10 cellular contexts compared by ENCODE assay signal in the genomic region with DNA sequence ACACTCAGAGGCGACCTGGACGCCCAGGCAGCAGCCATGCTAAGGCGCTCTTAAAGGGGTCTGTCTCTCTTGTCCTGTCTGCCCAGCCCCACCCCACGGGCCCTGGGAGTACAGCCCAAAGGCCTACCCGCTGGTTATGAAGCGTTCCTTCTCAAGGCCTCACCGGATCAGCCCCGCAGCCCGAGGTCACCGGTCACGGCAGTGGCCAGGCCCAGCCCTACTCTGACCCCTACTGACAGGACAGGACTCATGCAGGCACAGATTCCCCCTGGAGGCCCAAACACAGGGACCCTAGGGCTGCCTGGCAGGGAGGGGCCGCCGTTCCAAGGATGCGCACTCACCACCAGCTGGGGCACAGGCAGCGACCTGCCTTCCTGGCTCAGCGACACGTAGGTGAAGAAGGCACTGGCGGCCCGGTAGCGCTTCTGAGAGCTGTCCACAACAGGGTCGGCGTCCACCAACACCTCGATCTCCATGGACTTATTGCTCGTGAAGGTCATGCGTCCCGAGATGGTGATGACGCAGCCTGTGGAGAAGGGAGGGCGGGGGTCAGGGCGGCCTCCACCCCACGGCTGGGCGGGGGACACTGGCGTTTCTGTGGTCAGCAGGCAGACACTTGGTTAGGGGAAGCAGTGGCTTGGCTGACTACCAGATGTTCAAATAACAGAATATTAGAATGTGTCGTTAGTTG. TPM values are rescaled to one million over a fixed set of nuclear protein-coding genes. Genes with fewer than 3 reads are reported as not detected.
DNase-seq lines count a peak whose midpoint lies in the region; ATAC-seq and TF ChIP-seq lines count a peak whose summit lies in the region.
"Had no signal": no experiment of that assay in that cellular context is flagged by ENCODE, and none has a peak within 500 bp of the region (broad histone marks: within the 10 kb centered on the region; RNA-seq: fewer than 3 reads in every experiment).

No MANE protein-coding gene starts in this region.

- no peak for TF ChIP-seq POLR2A in tibial nerve (IDR thresholded peaks at IDR 0.05)

- H3K27me3 ChIP-seq in tibial nerve: no peaks in the 10 kb centered on the region

- TF ChIP-seq EP300 in tibial nerve (IDR thresholded peaks at IDR 0.05): no peak

- intact Hi-C loops in activated T-helper 1 cell treated with anti-CD3 and anti-CD28 coated beads, Interleukin-12 subunit alpha, Interleukin-12 subunit beta, Interleukin-2, Interleukin-4 antibody, amounts not matched to agents 30 ng/mL and 10 ng/mL and 1 ng/mL, durations not matched to agents 14 hours and 24 hours and 36 hours (cut with micrococcal nuclease): no loop called here

- H3K27ac ChIP-seq in tibial nerve: peak overlapping the region in 1 of 4 donors; percentile 73

- peak; percentile 15 to 69 (median 42) for TF ChIP-seq CTCF in tibial nerve (IDR thresholded peaks at IDR 0.05)

- H3K9me3 Mint-ChIP-seq in activated T-helper 1 cell treated with anti-CD3 and anti-CD28 coated beads, Interleukin-12 subunit alpha, Interleukin-12 subunit beta, Interleukin-2, Interleukin-4 antibody, amounts not matched to agents 30 ng/mL and 10 ng/mL and 1 ng/mL, durations not matched to agents 14 hours and 24 hours and 36 hours: no peaks in the 10 kb centered on the region

- H3K9me3 ChIP-seq in tibial nerve: no peaks in the 10 kb centered on the region

- peaks cover 0 to 12% (median 11%) of the 10 kb centered on the region in 4 donors for H3K4me1 ChIP-seq in tibial nerve

- WGBS in tibial nerve, 2 donors: 61 to 75% methylated on average over 27 to 33 of the region's 33 CpGs

- H3K4me3 Mint-ChIP-seq in activated T-helper 1 cell treated with anti-CD3 and anti-CD28 coated beads, Interleukin-12 subunit alpha, Interleukin-12 subunit beta, Interleukin-2, Interleukin-4 antibody, amounts not matched to agents 30 ng/mL and 10 ng/mL and 1 ng/mL, durations not matched to agents 14 hours and 24 hours and 36 hours: no peak overlapping the region
- H3K4me3 Mint-ChIP-seq: activated CD8-positive, alpha-beta T cell treated with anti-CD3 and anti-CD28 coated beads, Interleukin-2, amount 10 ng/mL, durations not matched to agents 7 days and 5 days had no signal

- no peaks in the 10 kb centered on the region for H3K4me1 Mint-ChIP-seq in activated T-helper 1 cell treated with anti-CD3 and anti-CD28 coated beads, Interleukin-12 subunit alpha, Interleukin-12 subunit beta, Interleukin-2, Interleukin-4 antibody, amounts not matched to agents 30 ng/mL and 10 ng/mL and 1 ng/mL, durations not matched to agents 14 hours and 24 hours and 36 hours (ENCODE audit: low read depth)

- no peak for ATAC-seq in GM18858 (IDR thresholded peaks at IDR 0.05; ENCODE audit: unreplicated experiment)
- ATAC-seq in GM21528 (IDR thresholded peaks at IDR 0.05; ENCODE audit: low FRiP score, unreplicated experiment): no peak
- ATAC-seq: activated CD8-positive, alpha-beta T cell treated with anti-CD3 and anti-CD28 coated beads, Interleukin-2, amount 10 ng/mL, durations not matched to agents 7 days and 5 days had no signal

- peaks cover 0 to 12% (median 0%) of the 10 kb centered on the region in 3 donors for H3K36me3 ChIP-seq in tibial nerve

- no peak overlapping the region for H3K4me3 ChIP-seq in tibial nerve
- H3K4me3 ChIP-seq: skin epidermis had no signal

- H3K36me3 Mint-ChIP-seq in activated T-helper 1 cell treated with anti-CD3 and anti-CD28 coated beads, Interleukin-12 subunit alpha, Interleukin-12 subunit beta, Interleukin-2, Interleukin-4 antibody, amounts not matched to agents 30 ng/mL and 10 ng/mL and 1 ng/mL, durations not matched to agents 14 hours and 24 hours and 36 hours (ENCODE audit: low read depth): no peaks in the 10 kb centered on the region

- no peaks in the 10 kb centered on the region for H3K27me3 Mint-ChIP-seq in activated T-helper 1 cell treated with anti-CD3 and anti-CD28 coated beads, Interleukin-12 subunit alpha, Interleukin-12 subunit beta, Interleukin-2, Interleukin-4 antibody, amounts not matched to agents 30 ng/mL and 10 ng/mL and 1 ng/mL, durations not matched to agents 14 hours and 24 hours and 36 hours (ENCODE audit: insufficient read depth)

- peak; percentile 46 for DNase-seq in NCI-H510A (lab: John Stamatoyannopoulos, UW)
- DNase-seq in NCI-H510A treated with DMSO at 0.1 percent for 48 hours (lab: John Stamatoyannopoulos, UW): no peak
- peak; percentile 20 for DNase-seq in amniotic epithelial cell (ENCODE audit: low read depth)
- peak; percentile 89 for DNase-seq in iPS-NIHi11 (ENCODE audit: low spot score)
- DNase-seq in tibial nerve (ENCODE audit: low spot score in 2 of 2): no peak
- DNase-seq in activated T-helper 1 cell treated with anti-CD3 and anti-CD28 coated beads, Interleukin-12 subunit alpha, Interleukin-12 subunit beta, Interleukin-2, Interleukin-4 antibody, amounts not matched to agents 30 ng/mL and 10 ng/mL and 1 ng/mL, durations not matched to agents 14 hours and 24 hours and 36 hours (ENCODE audit: low spot score): no peak
- DNase-seq: activated CD8-positive, alpha-beta T cell treated with anti-CD3 and anti-CD28 coated beads, Interleukin-2, amount 10 ng/mL, durations not matched to agents 7 days and 5 days had no signal

- no peak overlapping the region for H3K27ac Mint-ChIP-seq in activated T-helper 1 cell treated with anti-CD3 and anti-CD28 coated beads, Interleukin-12 subunit alpha, Interleukin-12 subunit beta, Interleukin-2, Interleukin-4 antibody, amounts not matched to agents 30 ng/mL and 10 ng/mL and 1 ng/mL, durations not matched to agents 14 hours and 24 hours and 36 hours
- H3K27ac Mint-ChIP-seq: activated CD8-positive, alpha-beta T cell treated with anti-CD3 and anti-CD28 coated beads, Interleukin-2, amount 10 ng/mL, durations not matched to agents 7 days and 5 days had no signal

RNA-seq across cellular contexts. Expression of a gene that starts 20.0 kb away (rescaled TPM):
- total RNA-seq in tibial nerve: 10 to 100 TPM; 10.3 to 12.7 (median 11.3) TPM
- 1.4 and 1.6 TPM in 2 replicates for total RNA-seq in activated T-helper 1 cell treated with anti-CD3 and anti-CD28 coated beads, Interleukin-12 subunit alpha, Interleukin-12 subunit beta, Interleukin-2, Interleukin-4 antibody, amounts not matched to agents 30 ng/mL and 10 ng/mL and 1 ng/mL, durations not matched to agents 14 hours and 24 hours and 36 hours

RNA-seq across cellular contexts. Expression of a gene that starts 36.9 kb away (rescaled TPM):
- not detected for total RNA-seq in tibial nerve
- not detected in 2 replicates for total RNA-seq in activated T-helper 1 cell treated with anti-CD3 and anti-CD28 coated beads, Interleukin-12 subunit alpha, Interleukin-12 subunit beta, Interleukin-2, Interleukin-4 antibody, amounts not matched to agents 30 ng/mL and 10 ng/mL and 1 ng/mL, durations not matched to agents 14 hours and 24 hours and 36 hours
- total RNA-seq: activated CD8-positive, alpha-beta T cell treated with anti-CD3 and anti-CD28 coated beads, Interleukin-2, amount 10 ng/mL, durations not matched to agents 7 days and 5 days had no signal

RNA-seq across cellular contexts. Expression of a gene that starts 45.1 kb away (rescaled TPM):
- 10 to 100 TPM; 49.0 to 53.2 (median 51.4) TPM for total RNA-seq in tibial nerve
- total RNA-seq in activated T-helper 1 cell treated with anti-CD3 and anti-CD28 coated beads, Interleukin-12 subunit alpha, Interleukin-12 subunit beta, Interleukin-2, Interleukin-4 antibody, amounts not matched to agents 30 ng/mL and 10 ng/mL and 1 ng/mL, durations not matched to agents 14 hours and 24 hours and 36 hours: 65.0 and 65.9 TPM in 2 replicates

Comparison
In these comparisons a context has a peak if more than half of its experiments do, and no peak if none do; other contexts are left out.
1. DNase-seq: peak in NCI-H510A (single experiment), amniotic epithelial cell (single experiment) and iPS-NIHi11 (single experiment); none in NCI-H510A treated with DMSO at 0.1 percent for 48 hours (single experiment), tibial nerve (0 of 2) and activated T-helper 1 cell treated with anti-CD3 and anti-CD28 coated beads, Interleukin-12 subunit alpha, Interleukin-12 subunit beta, Interleukin-2, Interleukin-4 antibody, amounts not matched to agents 30 ng/mL and 10 ng/mL and 1 ng/mL, durations not matched to agents 14 hours and 24 hours and 36 hours (single experiment).